In the genomic region with DNA sequence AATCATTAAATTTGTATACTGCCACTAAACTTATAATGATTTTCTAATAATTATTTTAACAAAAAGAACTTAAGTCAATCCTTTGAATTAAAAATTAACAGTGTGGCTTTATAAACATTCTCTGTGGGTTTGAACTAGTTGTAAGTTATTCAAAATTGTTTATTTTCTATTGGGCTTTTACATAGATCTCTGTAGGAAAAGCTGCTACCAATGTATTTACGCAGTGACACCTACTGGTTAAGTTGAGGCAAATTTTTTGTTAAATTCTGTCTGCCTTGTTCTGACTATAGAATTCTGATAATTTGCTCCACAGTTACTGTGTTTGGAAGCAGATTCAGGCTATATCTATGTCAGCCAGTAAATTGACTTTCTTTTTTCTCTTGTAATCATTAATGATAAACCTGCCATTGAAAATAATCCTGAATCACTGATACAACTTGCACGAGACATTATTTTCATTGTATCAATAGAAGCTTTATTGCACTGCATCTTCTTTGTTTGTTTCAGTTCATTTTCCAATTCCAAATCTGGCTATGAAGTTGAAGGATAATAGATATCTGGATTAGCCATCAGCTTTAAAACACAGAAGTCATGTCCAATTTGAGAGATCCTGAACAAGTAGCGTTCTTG, we compare ENCODE assay signal across 8 cellular contexts.
DNase-seq lines count a peak whose midpoint lies in the region; ATAC-seq, FAIRE-seq and TF ChIP-seq lines count a peak whose summit lies in the region.

No MANE protein-coding gene starts in this region.

- TF ChIP-seq POLR2A in heart left ventricle (IDR thresholded peaks at IDR 0.05) = no peak
- TF ChIP-seq POLR2A in GM12878 (IDR thresholded peaks at IDR 0.05; ENCODE audit: low read depth, low read length) = no peak

- H3K9me3 ChIP-seq in heart left ventricle = peaks cover 0 to under 1% (median 0%) of the 10 kb centered on the region in 12 donors
- no peaks in the 10 kb centered on the region for H3K9me3 ChIP-seq in right atrium auricular region
- no peaks in the 10 kb centered on the region; the same call in 2 of the 3 replicates for H3K9me3 ChIP-seq in GM12878 (replicated peaks; ENCODE audit: control insufficient read depth, insufficient read depth, low read length)
- H3K9me3 ChIP-seq in left lung = peaks cover 0 to under 1% of the 10 kb centered on the region in 2 donors

- DNase-seq in heart left ventricle (no peak), right atrium auricular region (ENCODE audit: low spot score) (no peak), NCI-H1105 (lab: John Stamatoyannopoulos, UW) (peak; percentile 33), GM12878 (ENCODE audit: low read depth, low spot score) (peak; percentile 8), left lung (no peak), ecto neural progenitor cell (ENCODE audit: low spot score) (no peak)

- TF ChIP-seq CTCF in heart left ventricle (IDR thresholded peaks at IDR 0.05) (peak; percentile 51 to 78 (median 60)), right atrium auricular region (IDR thresholded peaks at IDR 0.05) (peak in 1 of 2 donors; percentile 73), GM12878 (IDR thresholded peaks at IDR 0.05 in 2 of 3, conservative IDR thresholded peaks at IDR 0.05 in 1 of 3; ENCODE audit: control insufficient read depth in 2 of 3, extremely low read depth in 1 of 3, insufficient read depth in 1 of 3, low read depth in 3 of 3, low read length in 3 of 3) (peak; percentile 51 to 75 (median 51); a peak in 5 of 6 replicates), left lung (IDR thresholded peaks at IDR 0.05) (peak; percentile 42 to 51)

- peak; percentile 84 for TF ChIP-seq RAD21 in GM12878 (IDR thresholded peaks at IDR 0.05; ENCODE audit: insufficient read depth, low read depth, low read length)

- SMC1A ChIA-PET in GM12878 (lab: Charles Lee; ENCODE audit: uncharacterized antibody, unreplicated experiment) = interaction anchor here (0.9 to 6.6 kb wide), 28 partner anchors 25 to 643 kb away, joined by 3 to 125 read pairs (median 5); partner anchors contain the start of genes SF3B5 and STX11

- POLR2A ChIA-PET in GM12878 (lab: Charles Lee) = interaction anchor here (0.6 kb wide), 1 partner anchor 344 kb away, joined by 3 read pairs; no protein-coding TSS in a partner anchor

- in situ Hi-C loops in GM12878 (cut with MboI) = loop anchor here (5.0 kb wide), 3 partner anchors 67 to 642 kb away; partner anchors contain the start of genes SF3B5 and STX11

- TF ChIP-seq EP300 in GM12878 (IDR thresholded peaks at IDR 0.05; ENCODE audit: borderline replicate concordance in 1 of 2, control insufficient read depth in 1 of 2, low read depth in 2 of 2, low read length in 2 of 2) = no peak

- H3K36me3 ChIP-seq in heart left ventricle (no peaks in the 10 kb centered on the region), right atrium auricular region (no peaks in the 10 kb centered on the region), GM12878 (ENCODE audit: control insufficient read depth in 2 of 2, insufficient read depth in 2 of 2, low read length in 1 of 2) (no peaks in the 10 kb centered on the region), left lung (no peaks in the 10 kb centered on the region)

- H4K20me1 ChIP-seq in GM12878 (ENCODE audit: control insufficient read depth, insufficient read depth) = no peaks in the 10 kb centered on the region

- no peak overlapping the region for H2AFZ ChIP-seq in GM12878 (ENCODE audit: control insufficient read depth, low read depth, low read length)

- no TSS peak for BruUV-seq in GM12878 (replicated peaks; lab: Mats Ljungman, UMichigan)

- no peaks in the 10 kb centered on the region for H3K27me3 ChIP-seq in heart left ventricle
- no peaks in the 10 kb centered on the region for H3K27me3 ChIP-seq in right atrium auricular region
- no peaks in the 10 kb centered on the region for H3K27me3 ChIP-seq in GM12878 (replicated peaks in 1 of 2; ENCODE audit: control insufficient read depth in 2 of 2, insufficient read depth in 2 of 2, low read length in 1 of 2)
- H3K27me3 ChIP-seq in left lung = no peaks in the 10 kb centered on the region

- intact Hi-C loops in heart left ventricle (cut with DNase I) (loop anchor here in 9 of 10 donors (2.0 to 10.0 kb wide), 10 partner anchors 43 to 266 kb away; partner anchors contain the start of genes STX11 (in 1 of the 9) and UTRN (in 1 of the 9)), GM12878 (cut with micrococcal nuclease; ENCODE audit: unreplicated experiment) (loop anchor here (5.0 kb wide), 1 partner anchor 642 kb away; no protein-coding TSS in a partner anchor), left lung (cut with DNase I) (loop anchor here in 1 of 2 donors (5.0 kb wide), 1 partner anchor 112 kb away; no protein-coding TSS in a partner anchor)

- RAD21 ChIA-PET in GM12878 (lab: Charles Lee; ENCODE audit: unreplicated experiment) = interaction anchor here (0.7 to 4.5 kb wide), 25 partner anchors 13 to 645 kb away, joined by 3 to 87 read pairs (median 4); partner anchors contain the start of genes SF3B5 and STX11

- no peaks in the 10 kb centered on the region for H3K79me2 ChIP-seq in GM12878 (ENCODE audit: control insufficient read depth, insufficient read depth, low read length)

- 71 to 72% (median 71%) methylated on average over 3 of the region's 3 CpGs for WGBS in heart left ventricle, 4 donors
- 65% methylated on average over 3 of the region's 3 CpGs for WGBS in GM12878 (ENCODE audit: insufficient coverage, insufficient replicate concordance, low lambda C conversion rate, missing lambda C conversion rate)

- no peak overlapping the region for H3K4me3 ChIP-seq in heart left ventricle
- H3K4me3 ChIP-seq in right atrium auricular region = no peak overlapping the region
- no peak overlapping the region for H3K4me3 ChIP-seq in GM12878
- no peak overlapping the region for H3K4me3 ChIP-seq in left lung

- CTCF ChIA-PET in GM12878 (lab: Yijun Ruan, JAX) = interaction anchor here (0.6 to 5.8 kb wide), 35 partner anchors 11 to 648 kb away, joined by 3 to 142 read pairs (median 4); no protein-coding TSS in a partner anchor

- H3K4me1 ChIP-seq in heart left ventricle = peaks cover 0 to 25% (median 13%) of the 10 kb centered on the region in 12 donors
- peaks cover 0 to 18% of the 10 kb centered on the region in 2 donors for H3K4me1 ChIP-seq in right atrium auricular region
- H3K4me1 ChIP-seq in GM12878 (ENCODE audit: control insufficient read depth, insufficient read depth, low read length) = peaks cover 9% of the 10 kb centered on the region
- peaks cover 11 to 29% of the 10 kb centered on the region in 2 donors for H3K4me1 ChIP-seq in left lung

- no peak overlapping the region for H3K4me2 ChIP-seq in GM12878 (ENCODE audit: control insufficient read depth, insufficient read depth)

- ATAC-seq in heart left ventricle (no peak), GM12878 (no peak), left lung (no peak), HG03159 (IDR thresholded peaks at IDR 0.05; ENCODE audit: unreplicated experiment) (no peak), HG02759 (IDR thresholded peaks at IDR 0.05; ENCODE audit: unreplicated experiment) (no peak)

- no peak overlapping the region for H3K27ac ChIP-seq in heart left ventricle
- no peak overlapping the region for H3K27ac ChIP-seq in right atrium auricular region
- no peak overlapping the region for H3K27ac ChIP-seq in GM12878 (ENCODE audit: control insufficient read depth, insufficient read depth)
- H3K27ac ChIP-seq in left lung = no peak overlapping the region

- no peak overlapping the region for H3K9ac ChIP-seq in GM12878 (ENCODE audit: control insufficient read depth, insufficient read depth, low read length)

- peak; percentile 80 for FAIRE-seq in GM12878 (lab: Jason Lieb, UNC)

TF ChIP-seq in GM12878, 131 proteins besides CTCF, POLR2A, EP300 and RAD21:
- peak; percentile 85 for TF ChIP-seq SMC3 (IDR thresholded peaks at IDR 0.05; ENCODE audit: borderline replicate concordance, low read length)
- TF ChIP-seq ZBTB4 (CRISPR knock-in tag; IDR thresholded peaks at IDR 0.05) = no peak
- peak; percentile 23; the same call in 1 of the 2 replicates for TF ChIP-seq E2F4 (IDR thresholded peaks at IDR 0.05; ENCODE audit: low read depth, low read length)

Comparison
In these comparisons a context has a peak if more than half of its experiments do, and no peak if none do; other contexts are left out.
1. DNase-seq: peak in NCI-H1105 (single experiment) and GM12878 (single experiment); none in heart left ventricle (0 of 5), right atrium auricular region (single experiment), left lung (0 of 2) and ecto neural progenitor cell (single experiment).